In genomic region chr7:90928700-90929424, GRCh38 we compare ENCODE assay signal across 7 cellular contexts.
DNase-seq lines count a peak whose midpoint lies in the region; ATAC-seq and TF ChIP-seq lines count a peak whose summit lies in the region.
"Not testable (repeated sequence)": the region's sequence is repeated elsewhere in the genome, so short reads cannot be mapped to it uniquely, and the experiment has no call there.

No MANE protein-coding gene starts in this region.

- not testable (repeated sequence) for H3K4me3 ChIP-seq in mucosa of descending colon

- H3K36me3 Mint-ChIP-seq in activated CD4-positive, alpha-beta T cell treated with anti-CD3 and anti-CD28 coated beads, Interleukin-2, amount 10 ng/mL, durations not matched to agents 7 days and 5 days (ENCODE audit: low read depth): not testable (repeated sequence)

- not testable (repeated sequence) for H3K9me3 ChIP-seq in mucosa of descending colon

- H3K27me3 Mint-ChIP-seq in activated CD4-positive, alpha-beta T cell treated with anti-CD3 and anti-CD28 coated beads, Interleukin-2, amount 10 ng/mL, durations not matched to agents 7 days and 5 days: not testable (repeated sequence)

- not testable (repeated sequence) for TF ChIP-seq CTCF in mucosa of descending colon (IDR thresholded peaks at IDR 0.05)

- not testable (repeated sequence) for H3K4me1 Mint-ChIP-seq in activated CD4-positive, alpha-beta T cell treated with anti-CD3 and anti-CD28 coated beads, Interleukin-2, amount 10 ng/mL, durations not matched to agents 7 days and 5 days

- CTCF ChIA-PET in activated CD4-positive, alpha-beta T cell treated with anti-CD3 and anti-CD28 coated beads, Interleukin-2, amount 10 ng/mL, durations not matched to agents 7 days and 5 days (lab: Charles Lee): not testable (repeated sequence)

- POLR2A ChIA-PET in activated CD4-positive, alpha-beta T cell treated with anti-CD3 and anti-CD28 coated beads, Interleukin-2, amount 10 ng/mL, durations not matched to agents 7 days and 5 days (lab: Charles Lee): not testable (repeated sequence)

- ATAC-seq in mucosa of descending colon: not testable (repeated sequence)

- H3K27ac Mint-ChIP-seq in activated CD4-positive, alpha-beta T cell treated with anti-CD3 and anti-CD28 coated beads, Interleukin-2, amount 10 ng/mL, durations not matched to agents 7 days and 5 days: not testable (repeated sequence)

- H3K4me1 ChIP-seq in mucosa of descending colon (ENCODE audit: low read depth): not testable (repeated sequence)

- H3K36me3 ChIP-seq in mucosa of descending colon (ENCODE audit: low read depth): not testable (repeated sequence)

- intact Hi-C loops in mucosa of descending colon (cut with DNase I, micrococcal nuclease): not testable (repeated sequence)

- H3K9me3 Mint-ChIP-seq in activated CD4-positive, alpha-beta T cell treated with anti-CD3 and anti-CD28 coated beads, Interleukin-2, amount 10 ng/mL, durations not matched to agents 7 days and 5 days: not testable (repeated sequence)

- H3K4me3 Mint-ChIP-seq in activated CD4-positive, alpha-beta T cell treated with anti-CD3 and anti-CD28 coated beads, Interleukin-2, amount 10 ng/mL, durations not matched to agents 7 days and 5 days: peak overlapping the region; percentile 38

- DNase-seq in DMS153 (lab: John Stamatoyannopoulos, UW) (peak; percentile 33), H4 (ENCODE audit: low spot score) (peak; percentile 59), NCI-H1417 (lab: John Stamatoyannopoulos, UW) (peak in 2 of 3 experiments; percentile 17 to 78), NCI-H69 (lab: John Stamatoyannopoulos, UW) (peak; percentile 96), SHP77 treated with DMSO at 0.1 percent for 48 hours (lab: John Stamatoyannopoulos, UW) (peak; percentile 73), mucosa of descending colon (peak in 2 of 3 donors; percentile 23 to 36)
- DNase-seq in activated CD4-positive, alpha-beta T cell treated with anti-CD3 and anti-CD28 coated beads, Interleukin-2, amount 10 ng/mL, durations not matched to agents 7 days and 5 days: peak; percentile 30

Comparison
In these comparisons a context has a peak if more than half of its experiments do, and no peak if none do; other contexts are left out.
1. DNase-seq: peak in every context shown above with its lines; median percentile 96 in NCI-H69; 73 in SHP77 treated with DMSO at 0.1 percent for 48 hours; 59 in H4; 48 in NCI-H1417; 33 in DMS153; 30 in activated CD4-positive, alpha-beta T cell treated with anti-CD3 and anti-CD28 coated beads, Interleukin-2, amount 10 ng/mL, durations not matched to agents 7 days and 5 days; 30 in mucosa of descending colon.